19 cellular contexts compared by ENCODE assay signal in genomic region chr20:47222728-47223127, GRCh38.
"Had no signal": no experiment of that assay in that cellular context is flagged by ENCODE, and none has a peak within 500 bp of the region (broad histone marks: within the 10 kb centered on the region; RNA-seq: fewer than 3 reads in every experiment).

No MANE protein-coding gene starts in this region.

- H3K9me3 ChIP-seq: left ventricle myocardium inferior, lower lobe of right lung, pancreas, tibial nerve, upper lobe of right lung, vagina had no signal

- ATAC-seq: left cardiac atrium, lower lobe of right lung, pancreas, right cardiac atrium, upper lobe of right lung had no signal

- H3K9me3 Mint-ChIP-seq: naive B cell; nephron; stimulated activated naive CD8-positive, alpha-beta T cell treated with anti-CD3 and anti-CD28 coated beads, Interleukin-15, Interleukin-2, amounts not matched to agents 100 ng/mL and 50 ng/mL, for 24 hours had no signal

- H3K27me3 Mint-ChIP-seq: naive B cell; progenitor cell of endocrine pancreas; stimulated activated naive CD8-positive, alpha-beta T cell treated with anti-CD3 and anti-CD28 coated beads, Interleukin-15, Interleukin-2, amounts not matched to agents 100 ng/mL and 50 ng/mL, for 24 hours had no signal

- DNase-seq: effector CD4-positive, alpha-beta T cell; foreskin melanocyte; head of caudate nucleus; kidney; left cardiac atrium; left ventricle myocardium inferior; lower lobe of right lung; mesenchymal stem cell; naive B cell; occipital lobe; pancreas; stimulated activated CD4-positive, alpha-beta T cell treated with anti-CD3 and anti-CD28 coated beads, Interleukin-2, amount 100 ng/mL, for 48 hours; upper lobe of right lung had no signal

- H3K27ac Mint-ChIP-seq: nephron; stimulated activated naive CD8-positive, alpha-beta T cell treated with anti-CD3 and anti-CD28 coated beads, Interleukin-15, Interleukin-2, amounts not matched to agents 100 ng/mL and 50 ng/mL, for 24 hours had no signal

- H3K4me3 Mint-ChIP-seq: naive B cell; nephron; stimulated activated naive CD8-positive, alpha-beta T cell treated with anti-CD3 and anti-CD28 coated beads, Interleukin-15, Interleukin-2, amounts not matched to agents 100 ng/mL and 50 ng/mL, for 24 hours had no signal

- H3K4me1 Mint-ChIP-seq: nephron had no signal
